In genomic region chr1:154973344-154974085, GRCh38 we compare ENCODE assay signal across 1 cellular context.
TF ChIP-seq lines count a peak whose summit lies in the region.

No MANE protein-coding gene starts in this region.

TF ChIP-seq in HepG2, 621 proteins besides CTCF, POLR2A, EP300 and RAD21 (continued from another document and continues in another):
- TF ChIP-seq ARID5B (CRISPR knock-in tag; IDR thresholded peaks at IDR 0.05) (0 out of 2 replicates have a peak, but pooled peaks have one; percentile 9), AFF4 (CRISPR knock-in tag; IDR thresholded peaks at IDR 0.05) (no peak), ZNF644 (CRISPR knock-in tag; IDR thresholded peaks at IDR 0.05; ENCODE audit: low read depth) (no peak), NR2F6 (IDR thresholded peaks at IDR 0.05) (no peak), NR2F6 (CRISPR knock-in tag; IDR thresholded peaks at IDR 0.05) (peak; percentile 58), ZNF44 (CRISPR knock-in tag; IDR thresholded peaks at IDR 0.05) (no peak), MATR3 (CRISPR knock-in tag; IDR thresholded peaks at IDR 0.05) (no peak), ZNF431 (CRISPR knock-in tag; IDR thresholded peaks at IDR 0.05; ENCODE audit: borderline replicate concordance, low read depth) (no peak), ETV6 (CRISPR knock-in tag; conservative IDR thresholded peaks at IDR 0.05) (no peak), ZNF138 (CRISPR knock-in tag; IDR thresholded peaks at IDR 0.05; ENCODE audit: low read depth) (no peak), HOXA7 (CRISPR knock-in tag; IDR thresholded peaks at IDR 0.05) (no peak), TARDBP (CRISPR knock-in tag; IDR thresholded peaks at IDR 0.05) (no peak), E2F2 (CRISPR knock-in tag; IDR thresholded peaks at IDR 0.05; ENCODE audit: borderline replicate concordance) (no peak), ATF7-NPFF (CRISPR knock-in tag; IDR thresholded peaks at IDR 0.05; ENCODE audit: low read depth) (no peak), ZNF670 (CRISPR knock-in tag; IDR thresholded peaks at IDR 0.05; ENCODE audit: borderline replicate concordance) (no peak)
- TF ChIP-seq, protein P1, sequence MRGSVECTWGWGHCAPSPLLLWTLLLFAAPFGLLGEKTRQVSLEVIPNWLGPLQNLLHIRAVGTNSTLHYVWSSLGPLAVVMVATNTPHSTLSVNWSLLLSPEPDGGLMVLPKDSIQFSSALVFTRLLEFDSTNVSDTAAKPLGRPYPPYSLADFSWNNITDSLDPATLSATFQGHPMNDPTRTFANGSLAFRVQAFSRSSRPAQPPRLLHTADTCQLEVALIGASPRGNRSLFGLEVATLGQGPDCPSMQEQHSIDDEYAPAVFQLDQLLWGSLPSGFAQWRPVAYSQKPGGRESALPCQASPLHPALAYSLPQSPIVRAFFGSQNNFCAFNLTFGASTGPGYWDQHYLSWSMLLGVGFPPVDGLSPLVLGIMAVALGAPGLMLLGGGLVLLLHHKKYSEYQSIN (CRISPR knock-in tag; IDR thresholded peaks at IDR 0.05; ENCODE audit: borderline replicate concordance): no peak
- TF ChIP-seq, protein P2, sequence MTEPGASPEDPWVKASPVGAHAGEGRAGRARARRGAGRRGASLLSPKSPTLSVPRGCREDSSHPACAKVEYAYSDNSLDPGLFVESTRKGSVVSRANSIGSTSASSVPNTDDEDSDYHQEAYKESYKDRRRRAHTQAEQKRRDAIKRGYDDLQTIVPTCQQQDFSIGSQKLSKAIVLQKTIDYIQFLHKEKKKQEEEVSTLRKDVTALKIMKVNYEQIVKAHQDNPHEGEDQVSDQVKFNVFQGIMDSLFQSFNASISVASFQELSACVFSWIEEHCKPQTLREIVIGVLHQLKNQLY (CRISPR knock-in tag; IDR thresholded peaks at IDR 0.05): no peak
- TF ChIP-seq, protein P3, sequence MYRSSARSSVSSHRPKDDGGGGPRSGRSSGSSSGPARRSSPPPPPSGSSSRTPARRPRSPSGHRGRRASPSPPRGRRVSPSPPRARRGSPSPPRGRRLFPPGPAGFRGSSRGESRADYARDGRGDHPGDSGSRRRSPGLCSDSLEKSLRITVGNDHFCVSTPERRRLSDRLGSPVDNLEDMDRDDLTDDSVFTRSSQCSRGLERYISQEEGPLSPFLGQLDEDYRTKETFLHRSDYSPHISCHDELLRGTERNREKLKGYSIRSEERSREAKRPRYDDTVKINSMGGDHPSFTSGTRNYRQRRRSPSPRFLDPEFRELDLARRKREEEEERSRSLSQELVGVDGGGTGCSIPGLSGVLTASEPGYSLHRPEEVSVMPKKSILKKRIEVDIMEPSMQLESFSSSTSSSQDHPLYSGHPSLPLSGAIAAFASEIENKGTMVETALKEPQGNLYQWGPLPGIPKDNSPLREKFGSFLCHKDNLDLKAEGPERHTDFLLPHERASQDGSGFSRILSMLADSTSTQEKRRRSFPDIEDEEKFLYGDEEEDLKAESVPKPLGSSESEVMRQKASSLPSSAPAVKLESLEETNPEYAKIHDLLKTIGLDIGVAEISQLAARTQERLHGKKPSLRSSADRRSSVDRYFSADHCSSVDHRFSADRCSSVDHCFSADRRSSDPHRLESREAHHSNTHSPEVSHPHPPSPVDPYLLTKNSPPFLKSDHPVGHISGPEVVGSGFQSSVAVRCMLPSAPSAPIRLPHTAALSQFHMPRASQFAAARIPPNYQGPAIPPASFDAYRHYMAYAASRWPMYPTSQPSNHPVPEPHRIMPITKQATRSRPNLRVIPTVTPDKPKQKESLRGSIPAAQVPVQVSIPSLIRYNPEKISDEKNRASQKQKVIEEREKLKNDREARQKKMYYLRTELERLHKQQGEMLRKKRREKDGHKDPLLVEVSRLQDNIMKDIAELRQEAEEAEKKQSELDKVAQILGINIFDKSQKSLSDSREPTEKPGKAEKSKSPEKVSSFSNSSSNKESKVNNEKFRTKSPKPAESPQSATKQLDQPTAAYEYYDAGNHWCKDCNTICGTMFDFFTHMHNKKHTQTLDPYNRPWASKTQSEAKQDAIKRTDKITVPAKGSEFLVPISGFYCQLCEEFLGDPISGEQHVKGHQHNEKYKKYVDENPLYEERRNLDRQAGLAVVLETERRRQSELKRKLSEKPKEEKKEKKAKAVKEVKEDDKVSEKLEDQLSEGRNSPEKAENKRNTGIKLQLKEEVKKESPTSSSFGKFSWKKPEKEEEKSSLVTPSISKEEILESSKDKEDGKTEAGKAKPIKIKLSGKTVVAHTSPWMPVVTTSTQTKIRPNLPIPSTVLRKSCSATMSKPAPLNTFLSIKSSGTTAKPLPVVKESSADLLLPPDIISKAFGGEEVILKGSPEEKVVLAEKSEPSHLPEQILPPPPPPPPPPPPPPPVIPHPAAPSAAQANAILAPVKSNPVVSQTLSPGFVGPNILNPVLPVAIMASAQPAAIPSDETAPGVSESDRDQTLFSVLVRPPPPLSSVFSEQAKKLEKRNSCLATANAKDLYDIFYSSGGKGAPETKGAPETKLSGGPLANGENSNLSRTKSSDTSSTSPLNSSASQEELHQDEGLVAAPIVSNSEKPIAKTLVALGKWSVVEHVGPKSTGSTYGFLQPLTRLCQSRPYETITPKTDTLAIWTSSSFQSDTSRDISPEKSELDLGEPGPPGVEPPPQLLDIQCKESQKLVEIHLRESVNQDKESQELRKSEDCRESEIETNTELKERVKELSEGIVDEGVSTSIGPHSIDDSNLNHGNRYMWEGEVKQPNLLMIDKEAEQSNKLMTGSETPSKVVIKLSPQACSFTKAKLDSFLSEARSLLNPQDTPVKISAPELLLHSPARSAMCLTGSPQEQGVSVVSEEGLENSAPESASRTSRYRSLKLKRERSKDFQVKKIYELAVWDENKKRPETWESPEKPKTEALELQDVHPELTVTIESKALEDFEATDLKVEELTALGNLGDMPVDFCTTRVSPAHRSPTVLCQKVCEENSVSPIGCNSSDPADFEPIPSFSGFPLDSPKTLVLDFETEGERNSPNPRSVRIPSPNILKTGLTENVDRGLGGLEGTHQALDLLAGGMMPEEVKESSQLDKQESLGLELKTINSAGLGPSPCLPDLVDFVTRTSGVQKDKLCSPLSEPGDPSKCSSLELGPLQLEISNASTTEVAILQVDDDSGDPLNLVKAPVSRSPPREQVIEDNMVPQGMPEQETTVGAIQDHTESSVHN (CRISPR knock-in tag; IDR thresholded peaks at IDR 0.05): no peak
- TF ChIP-seq, protein P4, sequence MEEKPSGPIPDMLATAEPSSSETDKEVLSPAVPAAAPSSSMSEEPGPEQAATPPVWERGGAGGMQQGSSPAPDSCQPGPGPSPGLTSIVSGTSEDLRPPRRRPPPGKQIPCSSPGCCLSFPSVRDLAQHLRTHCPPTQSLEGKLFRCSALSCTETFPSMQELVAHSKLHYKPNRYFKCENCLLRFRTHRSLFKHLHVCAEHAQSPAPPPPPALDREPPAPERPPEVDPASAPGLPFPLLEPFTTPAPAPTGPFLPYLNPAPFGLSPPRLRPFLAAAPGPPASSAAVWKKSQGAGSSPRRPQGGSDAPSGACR (CRISPR knock-in tag; IDR thresholded peaks at IDR 0.05): no peak
- TF ChIP-seq, protein P5, sequence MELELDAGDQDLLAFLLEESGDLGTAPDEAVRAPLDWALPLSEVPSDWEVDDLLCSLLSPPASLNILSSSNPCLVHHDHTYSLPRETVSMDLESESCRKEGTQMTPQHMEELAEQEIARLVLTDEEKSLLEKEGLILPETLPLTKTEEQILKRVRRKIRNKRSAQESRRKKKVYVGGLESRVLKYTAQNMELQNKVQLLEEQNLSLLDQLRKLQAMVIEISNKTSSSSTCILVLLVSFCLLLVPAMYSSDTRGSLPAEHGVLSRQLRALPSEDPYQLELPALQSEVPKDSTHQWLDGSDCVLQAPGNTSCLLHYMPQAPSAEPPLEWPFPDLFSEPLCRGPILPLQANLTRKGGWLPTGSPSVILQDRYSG (CRISPR knock-in tag; IDR thresholded peaks at IDR 0.05): no peak
- TF ChIP-seq, protein P6, sequence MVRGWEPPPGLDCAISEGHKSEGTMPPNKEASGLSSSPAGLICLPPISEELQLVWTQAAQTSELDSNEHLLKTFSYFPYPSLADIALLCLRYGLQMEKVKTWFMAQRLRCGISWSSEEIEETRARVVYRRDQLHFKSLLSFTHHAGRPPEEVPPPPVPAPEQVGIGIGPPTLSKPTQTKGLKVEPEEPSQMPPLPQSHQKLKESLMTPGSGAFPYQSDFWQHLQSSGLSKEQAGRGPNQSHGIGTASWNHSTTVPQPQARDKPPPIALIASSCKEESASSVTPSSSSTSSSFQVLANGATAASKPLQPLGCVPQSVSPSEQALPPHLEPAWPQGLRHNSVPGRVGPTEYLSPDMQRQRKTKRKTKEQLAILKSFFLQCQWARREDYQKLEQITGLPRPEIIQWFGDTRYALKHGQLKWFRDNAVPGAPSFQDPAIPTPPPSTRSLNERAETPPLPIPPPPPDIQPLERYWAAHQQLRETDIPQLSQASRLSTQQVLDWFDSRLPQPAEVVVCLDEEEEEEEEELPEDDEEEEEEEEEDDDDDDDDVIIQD (CRISPR knock-in tag; IDR thresholded peaks at IDR 0.05; ENCODE audit: low read depth): no peak
